25 cellular contexts compared by ENCODE assay signal in genomic region chr15:68482246-68482645, GRCh38. TPM values are rescaled to one million over a fixed set of nuclear protein-coding genes. Genes with fewer than 3 reads are reported as not detected.
"Had no signal": no experiment of that assay in that cellular context is flagged by ENCODE, and none has a peak within 500 bp of the region (broad histone marks: within the 10 kb centered on the region; RNA-seq: fewer than 3 reads in every experiment).

No MANE protein-coding gene starts in this region.

- H3K9me3 Mint-ChIP-seq: dendritic cell treated with granulocyte-macrophage colony-stimulating factor and Interleukin-4, amounts not matched to agents 40 ng/mL and 50 ng/mL, for 4 days; effector memory CD8-positive, alpha-beta T cell had no signal

- ATAC-seq: effector memory CD8-positive, alpha-beta T cell; esophagus mucosa; foreskin keratinocyte; gastrocnemius medialis; gastroesophageal sphincter; heart left ventricle; heart right ventricle had no signal

- H3K27me3 ChIP-seq: colonic mucosa, dorsolateral prefrontal cortex had no signal

- H3K4me3 Mint-ChIP-seq: dendritic cell treated with granulocyte-macrophage colony-stimulating factor and Interleukin-4, amounts not matched to agents 40 ng/mL and 50 ng/mL, for 4 days; effector memory CD8-positive, alpha-beta T cell; endodermal cell had no signal

- H3K27ac ChIP-seq: colonic mucosa, coronary artery, dorsolateral prefrontal cortex, epithelial cell of prostate, esophagus muscularis mucosa, esophagus squamous epithelium, foreskin keratinocyte, gastrocnemius medialis, gastroesophageal sphincter, heart left ventricle, heart right ventricle had no signal

- H3K27ac Mint-ChIP-seq: dendritic cell treated with granulocyte-macrophage colony-stimulating factor and Interleukin-4, amounts not matched to agents 40 ng/mL and 50 ng/mL, for 4 days; effector memory CD8-positive, alpha-beta T cell; endodermal cell had no signal

- H3K36me3 ChIP-seq: colonic mucosa, esophagus muscularis mucosa, esophagus squamous epithelium, gastrocnemius medialis, gastroesophageal sphincter, heart left ventricle, heart right ventricle had no signal

- H3K4me3 ChIP-seq: colonic mucosa, coronary artery, dorsolateral prefrontal cortex, esophagus muscularis mucosa, esophagus squamous epithelium, gastrocnemius medialis, gastroesophageal sphincter, heart left ventricle, heart right ventricle had no signal

- H3K9me3 ChIP-seq: colonic mucosa, esophagus muscularis mucosa, esophagus squamous epithelium, gastrocnemius medialis, gastroesophageal sphincter, heart right ventricle had no signal

- DNase-seq: colonic mucosa; cortex of kidney; dermis blood vessel endothelial cell; dorsolateral prefrontal cortex; effector CD4-positive, alpha-beta T cell; effector CD8-positive, alpha-beta T cell; effector memory CD4-positive, alpha-beta T cell; effector memory CD8-positive, alpha-beta T cell; endodermal cell; erythroblast; esophagus squamous epithelium; foreskin fibroblast; foreskin keratinocyte; foreskin melanocyte; gastrocnemius medialis; glutamatergic neuron; head of caudate nucleus; heart right ventricle had no signal

- H3K4me1 ChIP-seq: colonic mucosa, foreskin keratinocyte, gastrocnemius medialis had no signal

RNA-seq across cellular contexts. Expression of gene ITGA11, which starts 50.3 kb away (rescaled TPM):
- total RNA-seq: foreskin keratinocyte had no signal
- polyA plus RNA-seq: foreskin keratinocyte had no signal
